Comparison of ENCODE assay signal across 1 cellular context in the genomic region with DNA sequence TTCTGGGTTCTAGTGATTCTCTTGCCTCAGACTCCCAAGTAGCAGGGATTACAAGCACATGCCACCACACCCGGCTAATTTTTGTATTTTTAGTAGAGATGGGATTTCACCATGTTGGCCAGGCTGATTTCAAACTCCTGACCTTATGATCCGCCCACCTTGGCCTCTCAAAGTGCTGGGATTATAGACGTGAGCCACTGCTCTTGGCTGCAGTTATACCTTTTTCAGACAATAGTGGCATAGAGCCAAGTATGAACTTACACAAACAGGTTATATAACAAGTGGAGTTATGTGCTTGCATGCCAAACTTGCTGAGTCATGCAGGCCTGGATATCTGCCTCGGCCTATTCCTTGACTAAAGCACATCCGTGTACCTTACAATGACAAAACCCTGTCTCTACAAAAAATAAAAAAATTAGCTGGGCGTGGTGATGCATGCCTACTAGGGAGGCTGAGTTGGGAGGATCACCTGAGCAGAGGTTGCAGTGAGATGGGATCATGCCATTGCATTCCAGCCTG.
A peak's percentile ranks its signal among the peaks of the same experiment; 100 is the strongest.
TF ChIP-seq lines count a peak whose summit lies in the region.
"Not testable (repeated sequence)": the region's sequence is repeated elsewhere in the genome, so short reads cannot be mapped to it uniquely, and the experiment has no call there.

No MANE protein-coding gene starts in this region.

TF ChIP-seq in HepG2, 621 proteins besides CTCF, POLR2A, EP300 and RAD21 (continued from another document and continues in another):
- TF ChIP-seq MAFG (CRISPR knock-in tag; IDR thresholded peaks at IDR 0.05) (peak; percentile 97), MAFF (IDR thresholded peaks at IDR 0.05; ENCODE audit: low read depth, low read length) (peak; percentile 95), RARA (CRISPR knock-in tag; IDR thresholded peaks at IDR 0.05) (peak; percentile 90), HHEX (CRISPR knock-in tag; IDR thresholded peaks at IDR 0.05) (0 out of 2 replicates have a peak, but pooled peaks have one; percentile 26), GABPB1 (CRISPR knock-in tag; IDR thresholded peaks at IDR 0.05) (peak; percentile 18; the same call in 1 of the 2 replicates), CREM (IDR thresholded peaks at IDR 0.05) (peak; percentile 46; the same call in 1 of the 2 replicates), PITX1 (CRISPR knock-in tag; IDR thresholded peaks at IDR 0.05) (peak; percentile 88), POGZ (CRISPR knock-in tag; IDR thresholded peaks at IDR 0.05) (peak; percentile 75; the same call in 1 of the 2 replicates), TARDBP (CRISPR knock-in tag; IDR thresholded peaks at IDR 0.05) (peak; percentile 89), SMYD3 (CRISPR knock-in tag; IDR thresholded peaks at IDR 0.05) (0 out of 2 replicates have a peak, but pooled peaks have one; percentile 22), ZNF772 (CRISPR knock-in tag; IDR thresholded peaks at IDR 0.05) (peak; percentile 84; the same call in 1 of the 2 replicates), SKI (IDR thresholded peaks at IDR 0.05; ENCODE audit: partially characterized antibody) (peak; percentile 65), FOXP1 (CRISPR knock-in tag; IDR thresholded peaks at IDR 0.05) (peak; percentile 61), HDAC2 (CRISPR knock-in tag; IDR thresholded peaks at IDR 0.05) (peak; percentile 79), TEAD3 (CRISPR knock-in tag; optimal IDR thresholded peaks at IDR 0.05; ENCODE audit: borderline replicate concordance) (peak; percentile 95), ERF (CRISPR knock-in tag; IDR thresholded peaks at IDR 0.05) (peak; percentile 63; the same call in 1 of the 2 replicates), KDM4B (CRISPR knock-in tag; IDR thresholded peaks at IDR 0.05) (peak; percentile 75; the same call in 1 of the 2 replicates), ZNF777 (CRISPR knock-in tag; IDR thresholded peaks at IDR 0.05) (peak; percentile 63), ARNT2 (CRISPR knock-in tag; IDR thresholded peaks at IDR 0.05; ENCODE audit: low read depth) (0 out of 2 replicates have a peak, but pooled peaks have one; percentile 40), HDAC1 (CRISPR knock-in tag; IDR thresholded peaks at IDR 0.05) (peak; percentile 37; the same call in 1 of the 2 replicates), ZBTB7A (CRISPR knock-in tag; IDR thresholded peaks at IDR 0.05) (0 out of 2 replicates have a peak, but pooled peaks have one; percentile 30), MIER3 (CRISPR knock-in tag; IDR thresholded peaks at IDR 0.05; ENCODE audit: borderline replicate concordance) (peak; percentile 87), ZNF878 (CRISPR knock-in tag; IDR thresholded peaks at IDR 0.05) (peak; percentile 83; the same call in 1 of the 2 replicates), NR2C2 (CRISPR knock-in tag; IDR thresholded peaks at IDR 0.05; ENCODE audit: borderline replicate concordance) (0 out of 2 replicates have a peak, but pooled peaks have one; percentile 40), IRF2 (CRISPR knock-in tag; IDR thresholded peaks at IDR 0.05) (peak; percentile 85)
- TF ChIP-seq, protein P1, sequence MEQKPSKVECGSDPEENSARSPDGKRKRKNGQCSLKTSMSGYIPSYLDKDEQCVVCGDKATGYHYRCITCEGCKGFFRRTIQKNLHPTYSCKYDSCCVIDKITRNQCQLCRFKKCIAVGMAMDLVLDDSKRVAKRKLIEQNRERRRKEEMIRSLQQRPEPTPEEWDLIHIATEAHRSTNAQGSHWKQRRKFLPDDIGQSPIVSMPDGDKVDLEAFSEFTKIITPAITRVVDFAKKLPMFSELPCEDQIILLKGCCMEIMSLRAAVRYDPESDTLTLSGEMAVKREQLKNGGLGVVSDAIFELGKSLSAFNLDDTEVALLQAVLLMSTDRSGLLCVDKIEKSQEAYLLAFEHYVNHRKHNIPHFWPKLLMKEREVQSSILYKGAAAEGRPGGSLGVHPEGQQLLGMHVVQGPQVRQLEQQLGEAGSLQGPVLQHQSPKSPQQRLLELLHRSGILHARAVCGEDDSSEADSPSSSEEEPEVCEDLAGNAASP (CRISPR knock-in tag; IDR thresholded peaks at IDR 0.05; ENCODE audit: borderline replicate concordance), result 0 out of 2 replicates have a peak, but pooled peaks have one; percentile 53
- TF ChIP-seq, protein P2, sequence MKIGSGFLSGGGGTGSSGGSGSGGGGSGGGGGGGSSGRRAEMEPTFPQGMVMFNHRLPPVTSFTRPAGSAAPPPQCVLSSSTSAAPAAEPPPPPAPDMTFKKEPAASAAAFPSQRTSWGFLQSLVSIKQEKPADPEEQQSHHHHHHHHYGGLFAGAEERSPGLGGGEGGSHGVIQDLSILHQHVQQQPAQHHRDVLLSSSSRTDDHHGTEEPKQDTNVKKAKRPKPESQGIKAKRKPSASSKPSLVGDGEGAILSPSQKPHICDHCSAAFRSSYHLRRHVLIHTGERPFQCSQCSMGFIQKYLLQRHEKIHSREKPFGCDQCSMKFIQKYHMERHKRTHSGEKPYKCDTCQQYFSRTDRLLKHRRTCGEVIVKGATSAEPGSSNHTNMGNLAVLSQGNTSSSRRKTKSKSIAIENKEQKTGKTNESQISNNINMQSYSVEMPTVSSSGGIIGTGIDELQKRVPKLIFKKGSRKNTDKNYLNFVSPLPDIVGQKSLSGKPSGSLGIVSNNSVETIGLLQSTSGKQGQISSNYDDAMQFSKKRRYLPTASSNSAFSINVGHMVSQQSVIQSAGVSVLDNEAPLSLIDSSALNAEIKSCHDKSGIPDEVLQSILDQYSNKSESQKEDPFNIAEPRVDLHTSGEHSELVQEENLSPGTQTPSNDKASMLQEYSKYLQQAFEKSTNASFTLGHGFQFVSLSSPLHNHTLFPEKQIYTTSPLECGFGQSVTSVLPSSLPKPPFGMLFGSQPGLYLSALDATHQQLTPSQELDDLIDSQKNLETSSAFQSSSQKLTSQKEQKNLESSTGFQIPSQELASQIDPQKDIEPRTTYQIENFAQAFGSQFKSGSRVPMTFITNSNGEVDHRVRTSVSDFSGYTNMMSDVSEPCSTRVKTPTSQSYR (CRISPR knock-in tag; IDR thresholded peaks at IDR 0.05; ENCODE audit: borderline replicate concordance), result peak; percentile 34; the same call in 1 of the 2 replicates
- TF ChIP-seq, protein P3, sequence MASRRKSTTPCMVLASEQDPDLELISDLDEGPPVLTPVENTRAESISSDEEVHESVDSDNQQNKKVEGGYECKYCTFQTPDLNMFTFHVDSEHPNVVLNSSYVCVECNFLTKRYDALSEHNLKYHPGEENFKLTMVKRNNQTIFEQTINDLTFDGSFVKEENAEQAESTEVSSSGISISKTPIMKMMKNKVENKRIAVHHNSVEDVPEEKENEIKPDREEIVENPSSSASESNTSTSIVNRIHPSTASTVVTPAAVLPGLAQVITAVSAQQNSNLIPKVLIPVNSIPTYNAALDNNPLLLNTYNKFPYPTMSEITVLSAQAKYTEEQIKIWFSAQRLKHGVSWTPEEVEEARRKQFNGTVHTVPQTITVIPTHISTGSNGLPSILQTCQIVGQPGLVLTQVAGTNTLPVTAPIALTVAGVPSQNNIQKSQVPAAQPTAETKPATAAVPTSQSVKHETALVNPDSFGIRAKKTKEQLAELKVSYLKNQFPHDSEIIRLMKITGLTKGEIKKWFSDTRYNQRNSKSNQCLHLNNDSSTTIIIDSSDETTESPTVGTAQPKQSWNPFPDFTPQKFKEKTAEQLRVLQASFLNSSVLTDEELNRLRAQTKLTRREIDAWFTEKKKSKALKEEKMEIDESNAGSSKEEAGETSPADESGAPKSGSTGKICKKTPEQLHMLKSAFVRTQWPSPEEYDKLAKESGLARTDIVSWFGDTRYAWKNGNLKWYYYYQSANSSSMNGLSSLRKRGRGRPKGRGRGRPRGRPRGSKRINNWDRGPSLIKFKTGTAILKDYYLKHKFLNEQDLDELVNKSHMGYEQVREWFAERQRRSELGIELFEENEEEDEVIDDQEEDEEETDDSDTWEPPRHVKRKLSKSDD (CRISPR knock-in tag; IDR thresholded peaks at IDR 0.05; ENCODE audit: low read depth), result 0 out of 2 replicates have a peak, but pooled peaks have one; percentile 59
- TF ChIP-seq, protein P4, sequence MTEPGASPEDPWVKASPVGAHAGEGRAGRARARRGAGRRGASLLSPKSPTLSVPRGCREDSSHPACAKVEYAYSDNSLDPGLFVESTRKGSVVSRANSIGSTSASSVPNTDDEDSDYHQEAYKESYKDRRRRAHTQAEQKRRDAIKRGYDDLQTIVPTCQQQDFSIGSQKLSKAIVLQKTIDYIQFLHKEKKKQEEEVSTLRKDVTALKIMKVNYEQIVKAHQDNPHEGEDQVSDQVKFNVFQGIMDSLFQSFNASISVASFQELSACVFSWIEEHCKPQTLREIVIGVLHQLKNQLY (CRISPR knock-in tag; IDR thresholded peaks at IDR 0.05), result 0 out of 2 replicates have a peak, but pooled peaks have one; percentile 32
- not testable (repeated sequence) for TF ChIP-seq CREM (CRISPR knock-in tag; IDR thresholded peaks at IDR 0.05); FOXP1 (IDR thresholded peaks at IDR 0.05)
- TF ChIP-seq, protein P5, sequence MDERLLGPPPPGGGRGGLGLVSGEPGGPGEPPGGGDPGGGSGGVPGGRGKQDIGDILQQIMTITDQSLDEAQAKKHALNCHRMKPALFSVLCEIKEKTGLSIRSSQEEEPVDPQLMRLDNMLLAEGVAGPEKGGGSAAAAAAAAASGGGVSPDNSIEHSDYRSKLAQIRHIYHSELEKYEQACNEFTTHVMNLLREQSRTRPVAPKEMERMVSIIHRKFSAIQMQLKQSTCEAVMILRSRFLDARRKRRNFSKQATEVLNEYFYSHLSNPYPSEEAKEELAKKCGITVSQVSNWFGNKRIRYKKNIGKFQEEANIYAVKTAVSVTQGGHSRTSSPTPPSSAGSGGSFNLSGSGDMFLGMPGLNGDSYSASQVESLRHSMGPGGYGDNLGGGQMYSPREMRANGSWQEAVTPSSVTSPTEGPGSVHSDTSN (CRISPR knock-in tag; IDR thresholded peaks at IDR 0.05), result peak; percentile 28; the same call in 1 of the 2 replicates
- TF ChIP-seq, protein P6, sequence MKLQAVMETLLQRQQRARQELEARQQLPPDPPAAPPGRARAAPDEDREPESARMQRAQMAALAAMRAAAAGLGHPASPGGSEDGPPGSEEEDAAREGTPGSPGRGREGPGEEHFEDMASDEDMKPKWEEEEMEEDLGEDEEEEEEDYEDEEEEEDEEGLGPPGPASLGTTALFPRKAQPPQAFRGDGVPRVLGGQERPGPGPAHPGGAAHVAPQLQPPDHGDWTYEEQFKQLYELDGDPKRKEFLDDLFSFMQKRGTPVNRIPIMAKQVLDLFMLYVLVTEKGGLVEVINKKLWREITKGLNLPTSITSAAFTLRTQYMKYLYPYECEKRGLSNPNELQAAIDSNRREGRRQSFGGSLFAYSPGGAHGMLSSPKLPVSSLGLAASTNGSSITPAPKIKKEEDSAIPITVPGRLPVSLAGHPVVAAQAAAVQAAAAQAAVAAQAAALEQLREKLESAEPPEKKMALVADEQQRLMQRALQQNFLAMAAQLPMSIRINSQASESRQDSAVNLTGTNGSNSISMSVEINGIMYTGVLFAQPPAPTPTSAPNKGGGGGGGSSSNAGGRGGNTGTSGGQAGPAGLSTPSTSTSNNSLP (IDR thresholded peaks at IDR 0.05; ENCODE audit: low read depth, low read length), result peak; percentile 61; the same call in 1 of the 2 replicates
- TF ChIP-seq, protein P7, sequence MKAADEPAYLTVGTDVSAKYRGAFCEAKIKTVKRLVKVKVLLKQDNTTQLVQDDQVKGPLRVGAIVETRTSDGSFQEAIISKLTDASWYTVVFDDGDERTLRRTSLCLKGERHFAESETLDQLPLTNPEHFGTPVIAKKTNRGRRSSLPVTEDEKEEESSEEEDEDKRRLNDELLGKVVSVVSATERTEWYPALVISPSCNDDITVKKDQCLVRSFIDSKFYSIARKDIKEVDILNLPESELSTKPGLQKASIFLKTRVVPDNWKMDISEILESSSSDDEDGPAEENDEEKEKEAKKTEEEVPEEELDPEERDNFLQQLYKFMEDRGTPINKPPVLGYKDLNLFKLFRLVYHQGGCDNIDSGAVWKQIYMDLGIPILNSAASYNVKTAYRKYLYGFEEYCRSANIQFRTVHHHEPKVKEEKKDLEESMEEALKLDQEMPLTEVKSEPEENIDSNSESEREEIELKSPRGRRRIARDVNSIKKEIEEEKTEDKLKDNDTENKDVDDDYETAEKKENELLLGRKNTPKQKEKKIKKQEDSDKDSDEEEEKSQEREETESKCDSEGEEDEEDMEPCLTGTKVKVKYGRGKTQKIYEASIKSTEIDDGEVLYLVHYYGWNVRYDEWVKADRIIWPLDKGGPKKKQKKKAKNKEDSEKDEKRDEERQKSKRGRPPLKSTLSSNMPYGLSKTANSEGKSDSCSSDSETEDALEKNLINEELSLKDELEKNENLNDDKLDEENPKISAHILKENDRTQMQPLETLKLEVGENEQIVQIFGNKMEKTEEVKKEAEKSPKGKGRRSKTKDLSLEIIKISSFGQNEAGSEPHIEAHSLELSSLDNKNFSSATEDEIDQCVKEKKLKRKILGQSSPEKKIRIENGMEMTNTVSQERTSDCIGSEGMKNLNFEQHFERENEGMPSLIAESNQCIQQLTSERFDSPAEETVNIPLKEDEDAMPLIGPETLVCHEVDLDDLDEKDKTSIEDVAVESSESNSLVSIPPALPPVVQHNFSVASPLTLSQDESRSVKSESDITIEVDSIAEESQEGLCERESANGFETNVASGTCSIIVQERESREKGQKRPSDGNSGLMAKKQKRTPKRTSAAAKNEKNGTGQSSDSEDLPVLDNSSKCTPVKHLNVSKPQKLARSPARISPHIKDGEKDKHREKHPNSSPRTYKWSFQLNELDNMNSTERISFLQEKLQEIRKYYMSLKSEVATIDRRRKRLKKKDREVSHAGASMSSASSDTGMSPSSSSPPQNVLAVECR (CRISPR knock-in tag; IDR thresholded peaks at IDR 0.05; ENCODE audit: borderline replicate concordance), result peak; percentile 35; the same call in 1 of the 2 replicates
- TF ChIP-seq, protein P8, sequence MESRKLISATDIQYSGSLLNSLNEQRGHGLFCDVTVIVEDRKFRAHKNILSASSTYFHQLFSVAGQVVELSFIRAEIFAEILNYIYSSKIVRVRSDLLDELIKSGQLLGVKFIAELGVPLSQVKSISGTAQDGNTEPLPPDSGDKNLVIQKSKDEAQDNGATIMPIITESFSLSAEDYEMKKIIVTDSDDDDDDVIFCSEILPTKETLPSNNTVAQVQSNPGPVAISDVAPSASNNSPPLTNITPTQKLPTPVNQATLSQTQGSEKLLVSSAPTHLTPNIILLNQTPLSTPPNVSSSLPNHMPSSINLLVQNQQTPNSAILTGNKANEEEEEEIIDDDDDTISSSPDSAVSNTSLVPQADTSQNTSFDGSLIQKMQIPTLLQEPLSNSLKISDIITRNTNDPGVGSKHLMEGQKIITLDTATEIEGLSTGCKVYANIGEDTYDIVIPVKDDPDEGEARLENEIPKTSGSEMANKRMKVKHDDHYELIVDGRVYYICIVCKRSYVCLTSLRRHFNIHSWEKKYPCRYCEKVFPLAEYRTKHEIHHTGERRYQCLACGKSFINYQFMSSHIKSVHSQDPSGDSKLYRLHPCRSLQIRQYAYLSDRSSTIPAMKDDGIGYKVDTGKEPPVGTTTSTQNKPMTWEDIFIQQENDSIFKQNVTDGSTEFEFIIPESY (CRISPR knock-in tag; IDR thresholded peaks at IDR 0.05), result 0 out of 2 replicates have a peak, but pooled peaks have one; percentile 36
